Comparison of ENCODE assay signal across 8 cellular contexts in the genomic region with DNA sequence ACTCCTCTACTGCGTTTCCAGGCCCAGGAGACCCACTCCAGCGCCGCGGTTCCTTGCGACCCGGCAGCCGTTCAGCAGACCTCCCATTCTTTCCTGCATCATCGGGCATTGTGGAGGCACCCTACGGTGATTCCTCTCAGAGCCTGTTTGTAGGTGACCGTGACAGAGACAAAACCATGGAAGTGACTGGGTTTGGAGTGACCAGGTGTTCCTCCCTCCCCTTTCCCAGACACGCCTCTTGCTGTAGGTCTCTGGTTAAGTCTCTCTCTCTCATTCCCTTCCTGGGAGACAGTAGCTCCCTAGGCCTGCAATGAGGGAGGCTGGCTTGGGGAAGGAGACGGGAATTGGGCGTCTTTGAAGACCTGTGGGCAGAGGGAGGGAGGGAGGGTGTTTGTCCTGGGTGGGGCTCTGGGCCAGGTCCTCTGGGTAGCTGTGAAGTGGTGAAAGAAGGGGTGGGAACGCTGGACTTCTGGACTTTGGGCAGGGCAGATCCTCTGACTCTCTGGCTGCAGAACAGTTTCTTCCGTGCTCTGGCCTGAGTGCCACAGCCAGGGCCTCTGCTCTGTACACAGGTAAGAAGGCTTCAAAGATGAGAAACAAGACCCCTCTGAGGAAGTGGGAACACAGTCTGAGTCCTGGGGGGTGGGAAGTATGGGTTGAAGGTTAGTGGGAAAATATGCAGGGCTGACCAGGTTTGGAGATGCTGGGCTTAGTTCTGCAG. TPM values are rescaled to one million over a fixed set of nuclear protein-coding genes. Genes with fewer than 3 reads are reported as not detected.
DNase-seq lines count a peak whose midpoint lies in the region; ATAC-seq and TF ChIP-seq lines count a peak whose summit lies in the region.

No MANE protein-coding gene starts in this region.

- ATAC-seq in HG03378 (IDR thresholded peaks at IDR 0.05; ENCODE audit: unreplicated experiment) (peak; percentile 10), gastrocnemius medialis (peak; percentile 16 to 33), GM21529 (IDR thresholded peaks at IDR 0.05; ENCODE audit: unreplicated experiment) (no peak)

- H2AFZ ChIP-seq in ACC112 (ENCODE audit: low read length, unreplicated experiment): peak overlapping the region; percentile 82

- H3K9me3 ChIP-seq in left ventricle myocardium inferior (replicated peaks) (no peaks in the 10 kb centered on the region), gastrocnemius medialis (no peaks in the 10 kb centered on the region)

- no peak for TF ChIP-seq POLR2A in gastrocnemius medialis (IDR thresholded peaks at IDR 0.05)

- peak overlapping the region; percentile 98 for H3K27ac Mint-ChIP-seq in activated T-helper 1 cell treated with anti-CD3 and anti-CD28 coated beads, Interleukin-12 subunit alpha, Interleukin-12 subunit beta, Interleukin-2, Interleukin-4 antibody, amounts not matched to agents 30 ng/mL and 10 ng/mL and 1 ng/mL, durations not matched to agents 14 hours and 24 hours and 36 hours

- no peaks in the 10 kb centered on the region for H3K27me3 Mint-ChIP-seq in activated T-helper 1 cell treated with anti-CD3 and anti-CD28 coated beads, Interleukin-12 subunit alpha, Interleukin-12 subunit beta, Interleukin-2, Interleukin-4 antibody, amounts not matched to agents 30 ng/mL and 10 ng/mL and 1 ng/mL, durations not matched to agents 14 hours and 24 hours and 36 hours (ENCODE audit: insufficient read depth)

- in situ Hi-C loops in gastrocnemius medialis (cut with MboI; ENCODE audit: low sequenced_read_pairs in 4 of 4): no loop called here

- H3K36me3 ChIP-seq in ACC112 (ENCODE audit: insufficient read depth, low read length): 0 out of 2 replicates have a peak, but pooled peaks cover 4% of the 10 kb centered on the region
- H3K36me3 ChIP-seq in left ventricle myocardium inferior: peaks cover 55% of the 10 kb centered on the region
- peaks cover 0 to 52% of the 10 kb centered on the region in 2 donors for H3K36me3 ChIP-seq in gastrocnemius medialis

- peaks cover 41% of the 10 kb centered on the region for H3K4me1 Mint-ChIP-seq in activated T-helper 1 cell treated with anti-CD3 and anti-CD28 coated beads, Interleukin-12 subunit alpha, Interleukin-12 subunit beta, Interleukin-2, Interleukin-4 antibody, amounts not matched to agents 30 ng/mL and 10 ng/mL and 1 ng/mL, durations not matched to agents 14 hours and 24 hours and 36 hours (ENCODE audit: low read depth)

- H3K79me2 ChIP-seq in ACC112 (ENCODE audit: control insufficient read depth, insufficient read depth, low read length, unreplicated experiment): peaks cover 15% of the 10 kb centered on the region

- H3K27ac ChIP-seq in ACC112 (ENCODE audit: low read depth, low read length) (peak overlapping the region; percentile 50; the same call in 1 of the 2 replicates), left ventricle myocardium inferior (replicated peaks) (peak overlapping the region; percentile 93), gastrocnemius medialis (peak overlapping the region; percentile 90 to 99 (median 95))

- no peaks in the 10 kb centered on the region for H3K9me3 Mint-ChIP-seq in activated T-helper 1 cell treated with anti-CD3 and anti-CD28 coated beads, Interleukin-12 subunit alpha, Interleukin-12 subunit beta, Interleukin-2, Interleukin-4 antibody, amounts not matched to agents 30 ng/mL and 10 ng/mL and 1 ng/mL, durations not matched to agents 14 hours and 24 hours and 36 hours

- H3K4me3 ChIP-seq in ACC112 (ENCODE audit: low read depth, low read length) (peak overlapping the region; percentile 92), left ventricle myocardium inferior (peak overlapping the region; percentile 82), gastrocnemius medialis (peak overlapping the region; percentile 74 to 98 (median 87))

- no peak for TF ChIP-seq CTCF in left ventricle myocardium inferior (IDR thresholded peaks at IDR 0.05; ENCODE audit: borderline replicate concordance)
- TF ChIP-seq CTCF in gastrocnemius medialis (IDR thresholded peaks at IDR 0.05 in 4 of 5, conservative IDR thresholded peaks at IDR 0.05 in 1 of 5): no peak

- H3K4me1 ChIP-seq in ACC112 (ENCODE audit: control insufficient read depth, insufficient read depth, low read length, unreplicated experiment) (peaks cover 11% of the 10 kb centered on the region), left ventricle myocardium inferior (peaks cover 37% of the 10 kb centered on the region), gastrocnemius medialis (peaks cover 21 to 29% of the 10 kb centered on the region in 2 donors)

- peak overlapping the region; percentile 96 for H3K4me3 Mint-ChIP-seq in activated T-helper 1 cell treated with anti-CD3 and anti-CD28 coated beads, Interleukin-12 subunit alpha, Interleukin-12 subunit beta, Interleukin-2, Interleukin-4 antibody, amounts not matched to agents 30 ng/mL and 10 ng/mL and 1 ng/mL, durations not matched to agents 14 hours and 24 hours and 36 hours

- intact Hi-C loops in activated T-helper 1 cell treated with anti-CD3 and anti-CD28 coated beads, Interleukin-12 subunit alpha, Interleukin-12 subunit beta, Interleukin-2, Interleukin-4 antibody, amounts not matched to agents 30 ng/mL and 10 ng/mL and 1 ng/mL, durations not matched to agents 14 hours and 24 hours and 36 hours (cut with micrococcal nuclease): no loop called here
- intact Hi-C loops in left ventricle myocardium inferior (cut with micrococcal nuclease): no loop called here
- intact Hi-C loops in gastrocnemius medialis (cut with DNase I; ENCODE audit: low total_unique reads): no loop called here

- no peak for DNase-seq in activated T-helper 1 cell treated with anti-CD3 and anti-CD28 coated beads, Interleukin-12 subunit alpha, Interleukin-12 subunit beta, Interleukin-2, Interleukin-4 antibody, amounts not matched to agents 30 ng/mL and 10 ng/mL and 1 ng/mL, durations not matched to agents 14 hours and 24 hours and 36 hours (ENCODE audit: low spot score)
- DNase-seq in left ventricle myocardium inferior: no peak
- DNase-seq in gastrocnemius medialis: peak in 1 of 2 donors; percentile 41
- DNase-seq in superior temporal gyrus (ENCODE audit: extremely low spot score): no peak
- no peak for DNase-seq in HK-2 (ENCODE audit: unreplicated experiment)

- H3K36me3 Mint-ChIP-seq in activated T-helper 1 cell treated with anti-CD3 and anti-CD28 coated beads, Interleukin-12 subunit alpha, Interleukin-12 subunit beta, Interleukin-2, Interleukin-4 antibody, amounts not matched to agents 30 ng/mL and 10 ng/mL and 1 ng/mL, durations not matched to agents 14 hours and 24 hours and 36 hours (ENCODE audit: low read depth): peaks cover 16% of the 10 kb centered on the region

- H3K27me3 ChIP-seq in ACC112 (ENCODE audit: insufficient read depth, low read length) (no peaks in the 10 kb centered on the region), left ventricle myocardium inferior (ENCODE audit: low read depth) (no peaks in the 10 kb centered on the region), gastrocnemius medialis (no peaks in the 10 kb centered on the region)

RNA-seq across cellular contexts. Expression of a gene that starts 0.8 kb away (rescaled TPM):
- 12.7 and 13.7 TPM in 2 replicates for total RNA-seq in activated T-helper 1 cell treated with anti-CD3 and anti-CD28 coated beads, Interleukin-12 subunit alpha, Interleukin-12 subunit beta, Interleukin-2, Interleukin-4 antibody, amounts not matched to agents 30 ng/mL and 10 ng/mL and 1 ng/mL, durations not matched to agents 14 hours and 24 hours and 36 hours
- total RNA-seq in left ventricle myocardium inferior: 36.1 TPM
- total RNA-seq in gastrocnemius medialis: 10 to 100 TPM; 12.2 to 19.3 (median 14.6) TPM

RNA-seq across cellular contexts. Expression of a gene that starts 1.0 kb away (rescaled TPM):
- total RNA-seq in activated T-helper 1 cell treated with anti-CD3 and anti-CD28 coated beads, Interleukin-12 subunit alpha, Interleukin-12 subunit beta, Interleukin-2, Interleukin-4 antibody, amounts not matched to agents 30 ng/mL and 10 ng/mL and 1 ng/mL, durations not matched to agents 14 hours and 24 hours and 36 hours: 89.6 and 97.4 TPM in 2 replicates
- total RNA-seq in left ventricle myocardium inferior (94.9 TPM), gastrocnemius medialis (10 to 100 TPM; 34.1 to 64.9 (median 41.1) TPM)

RNA-seq across cellular contexts. Expression of a gene that starts 6.5 kb away (rescaled TPM):
- total RNA-seq in activated T-helper 1 cell treated with anti-CD3 and anti-CD28 coated beads, Interleukin-12 subunit alpha, Interleukin-12 subunit beta, Interleukin-2, Interleukin-4 antibody, amounts not matched to agents 30 ng/mL and 10 ng/mL and 1 ng/mL, durations not matched to agents 14 hours and 24 hours and 36 hours: 20.1 and 23.2 TPM in 2 replicates
- total RNA-seq in left ventricle myocardium inferior (7.0 TPM), gastrocnemius medialis (10 to 100 TPM; 11.9 to 21.3 (median 15.4) TPM)

RNA-seq across cellular contexts. Expression of a gene that starts 15.9 kb away (rescaled TPM):
- total RNA-seq in activated T-helper 1 cell treated with anti-CD3 and anti-CD28 coated beads, Interleukin-12 subunit alpha, Interleukin-12 subunit beta, Interleukin-2, Interleukin-4 antibody, amounts not matched to agents 30 ng/mL and 10 ng/mL and 1 ng/mL, durations not matched to agents 14 hours and 24 hours and 36 hours: 3.3 and 3.7 TPM in 2 replicates
- total RNA-seq in left ventricle myocardium inferior (2.6 TPM), gastrocnemius medialis (under 1 TPM; 0.15 to 0.64 (median 0.24) TPM)

RNA-seq across cellular contexts. Expression of a gene that starts 38.8 kb away (rescaled TPM):
- total RNA-seq in activated T-helper 1 cell treated with anti-CD3 and anti-CD28 coated beads, Interleukin-12 subunit alpha, Interleukin-12 subunit beta, Interleukin-2, Interleukin-4 antibody, amounts not matched to agents 30 ng/mL and 10 ng/mL and 1 ng/mL, durations not matched to agents 14 hours and 24 hours and 36 hours: 86.1 and 89.9 TPM in 2 replicates
- 24.8 TPM for total RNA-seq in left ventricle myocardium inferior
- 10 to 100 TPM; 37.7 to 64.3 (median 51.0) TPM for total RNA-seq in gastrocnemius medialis
